ENCODE assay signal across 8 cellular contexts in genomic region chr1:220046052-220046930, GRCh38. TPM values are rescaled to one million over a fixed set of nuclear protein-coding genes. Genes with fewer than 3 reads are reported as not detected.
DNase-seq lines count a peak whose midpoint lies in the region; TF ChIP-seq lines count a peak whose summit lies in the region.

EPRS1 (minus strand) TSS chr1:220046505; CDS start chr1:220046388, 117 bp downstream.

- peak within 1 kb of the TSS; percentile 70 for H3K27ac ChIP-seq in neural cell (ENCODE audit: low read length)
- peak within 1 kb of the TSS; percentile 76 for H3K27ac ChIP-seq in stomach smooth muscle (ENCODE audit: low read length)

- TF ChIP-seq RAD21 in neural cell (conservative IDR thresholded peaks at IDR 0.05), result no peak

- TF ChIP-seq EP300 in neural cell (conservative IDR thresholded peaks at IDR 0.05; ENCODE audit: poor library complexity, severe bottlenecking), result peak; percentile 81

- H3K36me3 ChIP-seq in neural cell (ENCODE audit: insufficient read depth, low read length), result no peaks in the 10 kb centered on the region
- H3K36me3 ChIP-seq in stomach smooth muscle (ENCODE audit: control insufficient read depth in 2 of 2, insufficient read depth in 2 of 2, low read length in 2 of 2), result no peaks in the 10 kb centered on the region

- peaks cover 9% of the 10 kb centered on the region for H3K4me1 ChIP-seq in stomach smooth muscle (ENCODE audit: control insufficient read depth, insufficient read depth, low read length)

- H3K4me3 ChIP-seq in neural cell (ENCODE audit: low read length) (peak within 1 kb of the TSS; percentile 79), stomach smooth muscle (ENCODE audit: low read length in 2 of 2) (peak within 1 kb of the TSS; percentile 99)

- peak; percentile 95 for TF ChIP-seq CTCF in neural cell (IDR thresholded peaks at IDR 0.05; ENCODE audit: poor library complexity, severe bottlenecking)

- H3K79me2 ChIP-seq in neural cell (replicated peaks; ENCODE audit: insufficient read depth, low read length), result peaks cover 23% of the 10 kb centered on the region

- DNase-seq in ELF-1 (ENCODE audit: low read depth, low spot score), result peak; percentile 98
- peak; percentile 98 for DNase-seq in H4 (ENCODE audit: low spot score)
- peak; percentile 96 for DNase-seq in LoVo (ENCODE audit: low spot score)
- DNase-seq in SHP77 (lab: John Stamatoyannopoulos, UW), result peak; percentile 93 to 96
- DNase-seq in activated effector memory CD4-positive, alpha-beta T cell treated with anti-CD3 and anti-CD28 coated beads, Interleukin-2, amount 50 U/mL, for 16 hours, result peak; percentile 98
- peak; percentile 97 for DNase-seq in fibroblast of the conjunctiva (ENCODE audit: low read depth)

- H3K4me2 ChIP-seq in neural cell (ENCODE audit: low read length), result peak within 1 kb of the TSS; percentile 86

- H3K9me3 ChIP-seq in neural cell (ENCODE audit: low read length), result no peaks in the 10 kb centered on the region
- H3K9me3 ChIP-seq in stomach smooth muscle (ENCODE audit: control insufficient read depth in 2 of 2, low read length in 2 of 2), result no peaks in the 10 kb centered on the region

- no peaks in the 10 kb centered on the region for H3F3A ChIP-seq in neural cell (ENCODE audit: insufficient read depth, low read length, poor library complexity, severe bottlenecking)

- H3K9me2 ChIP-seq in neural cell (ENCODE audit: insufficient read depth, low read length), result no peaks in the 10 kb centered on the region

- H2AFZ ChIP-seq in neural cell (ENCODE audit: low read depth, low read length), result peak within 1 kb of the TSS; percentile 79

- H3K27me3 ChIP-seq in neural cell (ENCODE audit: insufficient read depth, low read depth, low read length) (no peaks in the 10 kb centered on the region), stomach smooth muscle (ENCODE audit: control insufficient read depth in 1 of 2, insufficient read depth in 2 of 2, low read length in 2 of 2) (no peaks in the 10 kb centered on the region)

- no peaks in the 10 kb centered on the region for H4K20me1 ChIP-seq in neural cell (ENCODE audit: insufficient read depth)

- peak within 1 kb of the TSS; percentile 76 for H3K9ac ChIP-seq in neural cell (ENCODE audit: low read length)
- H3K9ac ChIP-seq in stomach smooth muscle (ENCODE audit: low read length in 2 of 2), result peak within 1 kb of the TSS; percentile 91

TF ChIP-seq in neural cell, 6 proteins besides CTCF, POLR2A, EP300 and RAD21:
- TF ChIP-seq POLR2AphosphoS5 (IDR thresholded peaks at IDR 0.05) (peak; percentile 78), REST (IDR thresholded peaks at IDR 0.05; ENCODE audit: borderline replicate concordance) (peak; percentile 30), SMC3 (conservative IDR thresholded peaks at IDR 0.05; ENCODE audit: poor library complexity) (peak; percentile 34), TAF1 (IDR thresholded peaks at IDR 0.05; ENCODE audit: low read depth) (peak; percentile 63), MXI1 (conservative IDR thresholded peaks at IDR 0.05; ENCODE audit: poor library complexity, severe bottlenecking) (peak; percentile 96), EZH2 (IDR thresholded peaks at IDR 0.05; ENCODE audit: borderline replicate concordance, insufficient read depth, low read length, poor library complexity, severe bottlenecking) (no peak)

RNA-seq across cellular contexts. Expression of gene EPRS1, which starts in this region (rescaled TPM):
- total RNA-seq in H4 (2014; rRNA removed; shearing (Covaris generic)), result 59.3 and 61.5 TPM in 2 replicates
- polyA plus RNA-seq in neural cell, result 51.6 and 63.4 TPM in 2 replicates
- 117 and 138 TPM in 2 replicates for polyA minus RNA-seq in neural cell

Comparison
In these comparisons a context has a peak if more than half of its experiments do, and no peak if none do; other contexts are left out.
1. Peak in every context shown above with its lines: DNase-seq, H3K4me3 ChIP-seq and H3K27ac ChIP-seq.